Comparison of ENCODE assay signal across 8 cellular contexts in the genomic region with DNA sequence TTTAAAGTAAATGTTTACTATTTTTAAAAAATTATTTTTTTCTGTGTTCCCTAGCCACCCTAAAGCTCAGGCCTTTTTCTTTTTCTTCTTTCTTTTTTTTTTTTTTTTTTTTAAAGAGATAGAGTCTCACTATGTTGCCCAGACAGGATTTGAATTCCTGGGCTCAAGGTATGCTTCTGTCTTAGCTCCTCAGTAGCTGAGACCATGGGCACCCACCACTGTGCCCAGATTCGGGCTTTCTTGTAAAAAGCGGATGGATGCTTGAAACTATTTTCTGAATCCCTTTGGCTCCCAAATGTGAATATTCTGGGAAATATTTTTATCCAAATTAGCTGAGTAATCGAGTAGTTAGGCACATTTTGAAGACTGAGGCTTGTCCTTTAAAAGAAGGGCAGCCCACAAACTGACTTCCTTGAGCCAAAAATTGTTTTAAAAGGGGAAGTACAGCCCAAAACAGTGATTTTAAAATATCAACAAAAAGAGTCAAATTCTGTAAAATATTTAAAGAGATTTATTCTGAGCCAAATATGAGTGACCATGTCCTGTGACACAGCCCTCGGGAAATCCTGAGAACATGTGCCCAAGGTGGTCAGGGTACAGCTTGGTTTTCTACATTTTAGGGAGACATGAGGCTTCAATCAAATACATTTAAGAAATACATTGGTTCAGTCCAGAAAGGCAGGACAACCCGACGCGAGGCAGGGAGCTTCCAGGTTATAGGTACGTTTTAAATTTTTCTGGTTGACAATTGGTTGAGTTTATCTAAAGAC. TPM values are rescaled to one million over a fixed set of nuclear protein-coding genes. Genes with fewer than 3 reads are reported as not detected.
A peak's percentile ranks its signal among the peaks of the same experiment; 100 is the strongest.
DNase-seq lines count a peak whose midpoint lies in the region; ATAC-seq and TF ChIP-seq lines count a peak whose summit lies in the region.

No MANE protein-coding gene starts in this region.

- peak overlapping the region; percentile 14; the same call in 1 of the 2 replicates for H3K4me3 ChIP-seq in HL-60 (replicated peaks; ENCODE audit: insufficient read depth, low read length)
- no peak overlapping the region for H3K4me3 ChIP-seq in effector memory CD4-positive, alpha-beta T cell (ENCODE audit: insufficient read depth, low read depth, low read length, poor library complexity, severe bottlenecking)

- peak; percentile 23 for ATAC-seq in left ventricle myocardium superior
- no peak for ATAC-seq in stimulated activated effector memory CD8-positive, alpha-beta T cell treated with anti-CD3 and anti-CD28 coated beads, Interleukin-12 subunit alpha, Interleukin-12 subunit beta, amount 100 ng/mL, for 72 hours

- H3K36me3 ChIP-seq in effector memory CD4-positive, alpha-beta T cell (ENCODE audit: control insufficient read depth, insufficient read depth, low read length) = no peaks in the 10 kb centered on the region

- peak overlapping the region; percentile 75 for H3K4me3 Mint-ChIP-seq in stimulated activated effector memory CD8-positive, alpha-beta T cell treated with anti-CD3 and anti-CD28 coated beads, Interleukin-12 subunit alpha, Interleukin-12 subunit beta, amount 100 ng/mL, for 72 hours

- intact Hi-C loops in left ventricle myocardium superior (cut with micrococcal nuclease) = no loop called here

- H3K4me1 Mint-ChIP-seq in stimulated activated effector memory CD8-positive, alpha-beta T cell treated with anti-CD3 and anti-CD28 coated beads, Interleukin-12 subunit alpha, Interleukin-12 subunit beta, amount 100 ng/mL, for 72 hours = peaks cover 28% of the 10 kb centered on the region

- H3K9me3 Mint-ChIP-seq in stimulated activated effector memory CD8-positive, alpha-beta T cell treated with anti-CD3 and anti-CD28 coated beads, Interleukin-12 subunit alpha, Interleukin-12 subunit beta, amount 100 ng/mL, for 72 hours = no peaks in the 10 kb centered on the region

- no peaks in the 10 kb centered on the region for H3K9me3 ChIP-seq in effector memory CD4-positive, alpha-beta T cell (ENCODE audit: control insufficient read depth, low read length)

- TF ChIP-seq CTCF in HL-60 (IDR thresholded peaks at IDR 0.05; ENCODE audit: insufficient read depth, low read length) (no peak), VCaP (conservative IDR thresholded peaks at IDR 0.05) (no peak)

- peak overlapping the region; percentile 75 for H3K27ac ChIP-seq in HL-60 (replicated peaks)
- peak overlapping the region; percentile 89 for H3K27ac ChIP-seq in VCaP
- no peak overlapping the region for H3K27ac ChIP-seq in effector memory CD4-positive, alpha-beta T cell (ENCODE audit: insufficient read depth, low read length, poor library complexity, severe bottlenecking)

- DNase-seq in HL-60 (ENCODE audit: low read depth in 1 of 2, low spot score in 1 of 2) (no peak), left ventricle myocardium superior (no peak), SIG-M5 (lab: John Stamatoyannopoulos, UW) (no peak), NCI-H748 treated with DMSO at 0.1 percent for 48 hours (lab: John Stamatoyannopoulos, UW) (no peak), HuH-7.5 (ENCODE audit: low spot score) (no peak)
- no peak for DNase-seq in stimulated activated effector memory CD8-positive, alpha-beta T cell treated with anti-CD3 and anti-CD28 coated beads, Interleukin-12 subunit alpha, Interleukin-12 subunit beta, amount 100 ng/mL, for 72 hours (ENCODE audit: low spot score in 2 of 2)
- DNase-seq in effector memory CD4-positive, alpha-beta T cell = no peak

- H3K36me3 Mint-ChIP-seq in stimulated activated effector memory CD8-positive, alpha-beta T cell treated with anti-CD3 and anti-CD28 coated beads, Interleukin-12 subunit alpha, Interleukin-12 subunit beta, amount 100 ng/mL, for 72 hours = no peaks in the 10 kb centered on the region

- peak overlapping the region; percentile 94 for H3K27ac Mint-ChIP-seq in stimulated activated effector memory CD8-positive, alpha-beta T cell treated with anti-CD3 and anti-CD28 coated beads, Interleukin-12 subunit alpha, Interleukin-12 subunit beta, amount 100 ng/mL, for 72 hours

- no peaks in the 10 kb centered on the region for H3K4me1 ChIP-seq in effector memory CD4-positive, alpha-beta T cell (ENCODE audit: control insufficient read depth, insufficient read depth, low read length, poor library complexity, severe bottlenecking)

- H3K27me3 ChIP-seq in HL-60 (ENCODE audit: insufficient read depth, poor library complexity, severe bottlenecking) = no peaks in the 10 kb centered on the region
- H3K27me3 ChIP-seq in effector memory CD4-positive, alpha-beta T cell (replicated peaks; ENCODE audit: control insufficient read depth, insufficient read depth, low read length, poor library complexity, severe bottlenecking) = no peaks in the 10 kb centered on the region

RNA-seq across cellular contexts. Expression of gene HIGD1C, which starts 28.8 kb away (rescaled TPM):
- total RNA-seq in left ventricle myocardium superior = not detected
